10 cellular contexts compared by ENCODE assay signal in genomic region chr13:40993987-40994386, GRCh38. TPM values are rescaled to one million over a fixed set of nuclear protein-coding genes. Genes with fewer than 3 reads are reported as not detected.
DNase-seq lines count a peak whose midpoint lies in the region; ATAC-seq lines count a peak whose summit lies in the region.
"Had no signal": no experiment of that assay in that cellular context is flagged by ENCODE, and none has a peak within 500 bp of the region (broad histone marks: within the 10 kb centered on the region; RNA-seq: fewer than 3 reads in every experiment).

No MANE protein-coding gene starts in this region.

- no peaks in the 10 kb centered on the region for H3K9me3 ChIP-seq in CD8-positive, alpha-beta memory T cell (ENCODE audit: low read length)
- H3K9me3 ChIP-seq in mucosa of rectum (ENCODE audit: control insufficient read depth in 2 of 2, low read length in 2 of 2) = no peaks in the 10 kb centered on the region
- H3K9me3 ChIP-seq: SJSA1 had no signal

- H3K4me1 ChIP-seq in CD8-positive, alpha-beta memory T cell (ENCODE audit: insufficient read depth, low read length) = peaks cover 86% of the 10 kb centered on the region
- peaks cover 26 to 28% of the 10 kb centered on the region in 2 donors for H3K4me1 ChIP-seq in mucosa of rectum (ENCODE audit: control insufficient read depth in 2 of 2, insufficient read depth in 2 of 2, low read length in 2 of 2)
- H3K4me1 ChIP-seq: SJSA1 had no signal

- DNase-seq in CD8-positive, alpha-beta memory T cell = no peak
- DNase-seq in LoVo (ENCODE audit: low spot score) (peak; percentile 86), NCI-H2227 treated with DMSO at 0.1 percent for 48 hours (lab: John Stamatoyannopoulos, UW) (no peak)
- DNase-seq in activated naive CD8-positive, alpha-beta T cell treated with anti-CD3 and anti-CD28 coated beads, Interleukin-2, amount 50 U/mL, for 24 hours = no peak

- H3K9ac ChIP-seq in mucosa of rectum (ENCODE audit: low read depth in 1 of 2, low read length in 2 of 2) = peak overlapping the region in 1 of 2 donors; percentile 57
- H3K9ac ChIP-seq: neural progenitor cell had no signal

- ATAC-seq in activated naive CD8-positive, alpha-beta T cell treated with anti-CD3 and anti-CD28 coated beads, Interleukin-2, amount 50 U/mL, for 24 hours = no peak
- ATAC-seq in GM21576 (IDR thresholded peaks at IDR 0.05; ENCODE audit: unreplicated experiment) = no peak
- ATAC-seq in GM19324 (IDR thresholded peaks at IDR 0.05; ENCODE audit: low FRiP score, unreplicated experiment) = no peak
- ATAC-seq in GM18519 (IDR thresholded peaks at IDR 0.05; ENCODE audit: low FRiP score, unreplicated experiment) = no peak

- no peaks in the 10 kb centered on the region for H3K9me3 Mint-ChIP-seq in CD8-positive, alpha-beta memory T cell
- H3K9me3 Mint-ChIP-seq in activated naive CD8-positive, alpha-beta T cell treated with anti-CD3 and anti-CD28 coated beads, Interleukin-2, amount 50 U/mL, for 24 hours = no peaks in the 10 kb centered on the region
- H3K9me3 Mint-ChIP-seq: neural progenitor cell had no signal

- no peak overlapping the region for H3K27ac ChIP-seq in CD8-positive, alpha-beta memory T cell (ENCODE audit: low read depth, low read length)
- H3K27ac ChIP-seq in mucosa of rectum (ENCODE audit: low read depth in 2 of 2, low read length in 2 of 2) = peak overlapping the region; percentile 79
- H3K27ac ChIP-seq: neural progenitor cell, SJSA1 had no signal

- H3K27ac Mint-ChIP-seq in CD8-positive, alpha-beta memory T cell = peak overlapping the region; percentile 53 to 97 (median 80)
- H3K27ac Mint-ChIP-seq in activated naive CD8-positive, alpha-beta T cell treated with anti-CD3 and anti-CD28 coated beads, Interleukin-2, amount 50 U/mL, for 24 hours = peak overlapping the region; percentile 62
- H3K27ac Mint-ChIP-seq: neural progenitor cell had no signal

- CTCF ChIA-PET in CD8-positive, alpha-beta memory T cell (lab: Charles Lee) = interaction anchor here (1.2 to 1.9 kb wide), 3 partner anchors 11 to 25 kb away, joined by 3 to 4 read pairs (median 4); partner anchors contain the start of gene ELF1

- H3K4me1 Mint-ChIP-seq in CD8-positive, alpha-beta memory T cell = peaks cover 80 to 95% (median 90%) of the 10 kb centered on the region in 3 donors
- H3K4me1 Mint-ChIP-seq in activated naive CD8-positive, alpha-beta T cell treated with anti-CD3 and anti-CD28 coated beads, Interleukin-2, amount 50 U/mL, for 24 hours = peaks cover 81% of the 10 kb centered on the region

- POLR2A ChIA-PET in CD8-positive, alpha-beta memory T cell (lab: Charles Lee) = no interaction called here

- H3K36me3 ChIP-seq in CD8-positive, alpha-beta memory T cell (ENCODE audit: insufficient read depth, low read length) = no peaks in the 10 kb centered on the region
- H3K36me3 ChIP-seq in mucosa of rectum (ENCODE audit: control insufficient read depth in 2 of 2, insufficient read depth in 2 of 2, low read length in 2 of 2) = peaks cover 2 to 4% of the 10 kb centered on the region in 2 donors
- H3K36me3 ChIP-seq: neural progenitor cell, SJSA1 had no signal

- peak overlapping the region in 3 of 7 donors; percentile 16 to 64 (median 62) for H3K4me3 Mint-ChIP-seq in CD8-positive, alpha-beta memory T cell
- no peak overlapping the region for H3K4me3 Mint-ChIP-seq in activated naive CD8-positive, alpha-beta T cell treated with anti-CD3 and anti-CD28 coated beads, Interleukin-2, amount 50 U/mL, for 24 hours
- H3K4me3 Mint-ChIP-seq: neural progenitor cell had no signal

- H3K36me3 Mint-ChIP-seq in CD8-positive, alpha-beta memory T cell = peaks cover under 1 to 35% (median 6%) of the 10 kb centered on the region in 3 donors
- H3K36me3 Mint-ChIP-seq in activated naive CD8-positive, alpha-beta T cell treated with anti-CD3 and anti-CD28 coated beads, Interleukin-2, amount 50 U/mL, for 24 hours (ENCODE audit: low read depth) = peaks cover 18% of the 10 kb centered on the region
- H3K36me3 Mint-ChIP-seq: neural progenitor cell had no signal

- H3K27me3 Mint-ChIP-seq in CD8-positive, alpha-beta memory T cell = no peaks in the 10 kb centered on the region
- no peaks in the 10 kb centered on the region for H3K27me3 Mint-ChIP-seq in activated naive CD8-positive, alpha-beta T cell treated with anti-CD3 and anti-CD28 coated beads, Interleukin-2, amount 50 U/mL, for 24 hours

- H3K4me3 ChIP-seq in CD8-positive, alpha-beta memory T cell (ENCODE audit: low read length) = no peak overlapping the region
- H3K4me3 ChIP-seq in mucosa of rectum (ENCODE audit: low read length in 2 of 2) = peak overlapping the region in 1 of 2 donors; percentile 33
- H3K4me3 ChIP-seq: neural progenitor cell, SJSA1 had no signal

- no peaks in the 10 kb centered on the region for H3K27me3 ChIP-seq in CD8-positive, alpha-beta memory T cell (ENCODE audit: insufficient read depth, low read length, poor library complexity, severe bottlenecking)
- no peaks in the 10 kb centered on the region for H3K27me3 ChIP-seq in mucosa of rectum (ENCODE audit: control insufficient read depth in 2 of 2, insufficient read depth in 2 of 2, low read length in 2 of 2)
- H3K27me3 ChIP-seq: neural progenitor cell, SJSA1 had no signal

RNA-seq across cellular contexts. Expression of gene ELF1, which starts 25.1 kb away (rescaled TPM):
- total RNA-seq in CD8-positive, alpha-beta memory T cell = 10 to 100 TPM; 76.8 to 77.6 TPM
- polyA plus RNA-seq in CD8-positive, alpha-beta memory T cell = 139 TPM
